In genomic region chr6:166955865-166956443, GRCh38 we compare ENCODE assay signal across 8 cellular contexts. TPM values are rescaled to one million over a fixed set of nuclear protein-coding genes. Genes with fewer than 3 reads are reported as not detected.
A peak's percentile ranks its signal among the peaks of the same experiment; 100 is the strongest.
DNase-seq lines count a peak whose midpoint lies in the region; ATAC-seq and FAIRE-seq lines count a peak whose summit lies in the region.

No MANE protein-coding gene starts in this region.

- peaks cover 18% of the 10 kb centered on the region for H3K79me2 ChIP-seq in Karpas-422 (ENCODE audit: low read length)

- peak overlapping the region; percentile 93 for H3K4me3 Mint-ChIP-seq in activated naive CD8-positive, alpha-beta T cell

- peaks cover 74% of the 10 kb centered on the region for H3K4me1 Mint-ChIP-seq in activated naive CD8-positive, alpha-beta T cell (ENCODE audit: low read depth)

- no peak for FAIRE-seq in RCC 7860 (lab: Jason Lieb, UNC)

- H3K4me3 ChIP-seq in Karpas-422 (ENCODE audit: low read length), result peak overlapping the region; percentile 93
- H3K4me3 ChIP-seq in iPS-11a (ENCODE audit: low read depth, low read length), result peak overlapping the region; percentile 74
- peak overlapping the region; percentile 72 to 97 (median 90) for H3K4me3 ChIP-seq in skin epidermis

- peak overlapping the region; percentile 57; the same call in 1 of the 2 replicates for H2AFZ ChIP-seq in Karpas-422 (ENCODE audit: low read length)

- H3K36me3 Mint-ChIP-seq in activated naive CD8-positive, alpha-beta T cell, result no peaks in the 10 kb centered on the region

- H3K4me1 ChIP-seq in Karpas-422 (ENCODE audit: low read length), result peaks cover 55% of the 10 kb centered on the region

- H3K9me3 ChIP-seq in Karpas-422 (ENCODE audit: low read length), result no peaks in the 10 kb centered on the region

- no peaks in the 10 kb centered on the region for H3K9me2 ChIP-seq in Karpas-422 (replicated peaks; ENCODE audit: insufficient read depth, low read length)

- H3K4me2 ChIP-seq in Karpas-422 (ENCODE audit: low read depth, low read length, poor library complexity, severe bottlenecking), result peak overlapping the region; percentile 99

- no peaks in the 10 kb centered on the region for H3K36me3 ChIP-seq in Karpas-422 (ENCODE audit: insufficient read depth, low read length)

- DNase-seq in ELF-1 (ENCODE audit: low read depth, low spot score), result peak; percentile 83
- peak; percentile 75 for DNase-seq in Karpas-422
- DNase-seq in RCC 7860 (ENCODE audit: low spot score), result no peak
- DNase-seq in stimulated activated CD4-positive, alpha-beta T cell treated with anti-CD3 and anti-CD28 coated beads, Interleukin-12 subunit alpha, Interleukin-12 subunit beta, amount 100 ng/mL, for 4 hours, result no peak

- H4K20me1 ChIP-seq in Karpas-422 (ENCODE audit: insufficient read depth, low read depth, low read length), result no peaks in the 10 kb centered on the region

- H3K27ac ChIP-seq in Karpas-422 (ENCODE audit: low read length), result peak overlapping the region; percentile 64
- H3K27ac ChIP-seq in skin epidermis, result peak overlapping the region in 20 of 21 experiments; percentile 49 to 97 (median 86)

- no peaks in the 10 kb centered on the region for H3K27me3 ChIP-seq in Karpas-422 (ENCODE audit: low read length)

- H3K9ac ChIP-seq in Karpas-422 (ENCODE audit: low read length), result peak overlapping the region; percentile 89

- no peaks in the 10 kb centered on the region for H3K9me3 Mint-ChIP-seq in activated naive CD8-positive, alpha-beta T cell (ENCODE audit: low read depth)

- peak; percentile 0 for ATAC-seq in GM21423 (IDR thresholded peaks at IDR 0.05; ENCODE audit: unreplicated experiment)

- peak overlapping the region; percentile 91 for H3K27ac Mint-ChIP-seq in activated naive CD8-positive, alpha-beta T cell

- no peaks in the 10 kb centered on the region for H3K27me3 Mint-ChIP-seq in activated naive CD8-positive, alpha-beta T cell

RNA-seq across cellular contexts. Expression of gene RNASET2, which starts 0.4 kb away (rescaled TPM):
- total RNA-seq in Karpas-422 (2014; rRNA removed; shearing (Covaris generic); ENCODE audit: low replicate concordance), result 147 and 246 TPM in 2 replicates

RNA-seq across cellular contexts. Expression of gene CEP43, which starts 43.2 kb away (rescaled TPM):
- total RNA-seq in Karpas-422 (2014; rRNA removed; shearing (Covaris generic); ENCODE audit: low replicate concordance), result 18.5 and 19.5 TPM in 2 replicates

Comparison
In these comparisons a context has a peak if more than half of its experiments do, and no peak if none do; other contexts are left out.
1. DNase-seq: peak in ELF-1 (single experiment) and Karpas-422 (single experiment); none in RCC 7860 (single experiment) and stimulated activated CD4-positive, alpha-beta T cell treated with anti-CD3 and anti-CD28 coated beads, Interleukin-12 subunit alpha, Interleukin-12 subunit beta, amount 100 ng/mL, for 4 hours (single experiment).
2. Peak in every context shown above with its lines, with median percentiles within 50 percentile points of each other: H3K4me3 ChIP-seq.